In genomic region chr6:135567375-135568083, GRCh38 we compare ENCODE assay signal across 1 cellular context.
TF ChIP-seq lines count a peak whose summit lies in the region.

No MANE protein-coding gene starts in this region.

TF ChIP-seq in GM12878, 131 proteins besides CTCF, POLR2A, EP300 and RAD21:
- no peak for TF ChIP-seq SKIL (IDR thresholded peaks at IDR 0.05; ENCODE audit: low read depth, poor library complexity, severe bottlenecking)
- TF ChIP-seq MTA2 (IDR thresholded peaks at IDR 0.05; ENCODE audit: low read depth) = no peak
- no peak for TF ChIP-seq ZNF384 (IDR thresholded peaks at IDR 0.05; ENCODE audit: borderline replicate concordance, low read depth, low read length)
- TF ChIP-seq KDM1A (IDR thresholded peaks at IDR 0.05; ENCODE audit: borderline replicate concordance) = no peak
- no peak for TF ChIP-seq BHLHE40 (IDR thresholded peaks at IDR 0.05; ENCODE audit: borderline replicate concordance in 1 of 2, low read depth in 2 of 2, low read length in 1 of 2)
- TF ChIP-seq NR2C1 (IDR thresholded peaks at IDR 0.05) = no peak
- TF ChIP-seq RUNX3 (IDR thresholded peaks at IDR 0.05; ENCODE audit: low read length) = no peak
- no peak for TF ChIP-seq ZNF622 (IDR thresholded peaks at IDR 0.05)
- no peak for TF ChIP-seq E2F4 (IDR thresholded peaks at IDR 0.05; ENCODE audit: low read depth, low read length)
- TF ChIP-seq CBX5 (IDR thresholded peaks at IDR 0.05; ENCODE audit: low read depth) = no peak
- TF ChIP-seq ATF2 (IDR thresholded peaks at IDR 0.05; ENCODE audit: low read length) = no peak
- TF ChIP-seq BMI1 (IDR thresholded peaks at IDR 0.05; ENCODE audit: borderline replicate concordance) = no peak
- TF ChIP-seq SIX5 (IDR thresholded peaks at IDR 0.05; ENCODE audit: low read depth, low read length, severe bottlenecking) = no peak
- no peak for TF ChIP-seq IRF5 (IDR thresholded peaks at IDR 0.05; ENCODE audit: borderline replicate concordance)
- TF ChIP-seq USF1 (IDR thresholded peaks at IDR 0.05; ENCODE audit: borderline replicate concordance, extremely low read length, insufficient read depth, low read depth, low read length) = no peak
- no peak for TF ChIP-seq TCF3 (IDR thresholded peaks at IDR 0.05; ENCODE audit: borderline replicate concordance, insufficient read depth, low read depth, low read length)
- TF ChIP-seq BCL11A (IDR thresholded peaks at IDR 0.05; ENCODE audit: low read depth, low read length) = no peak
